21 cellular contexts compared by ENCODE assay signal in the genomic region with DNA sequence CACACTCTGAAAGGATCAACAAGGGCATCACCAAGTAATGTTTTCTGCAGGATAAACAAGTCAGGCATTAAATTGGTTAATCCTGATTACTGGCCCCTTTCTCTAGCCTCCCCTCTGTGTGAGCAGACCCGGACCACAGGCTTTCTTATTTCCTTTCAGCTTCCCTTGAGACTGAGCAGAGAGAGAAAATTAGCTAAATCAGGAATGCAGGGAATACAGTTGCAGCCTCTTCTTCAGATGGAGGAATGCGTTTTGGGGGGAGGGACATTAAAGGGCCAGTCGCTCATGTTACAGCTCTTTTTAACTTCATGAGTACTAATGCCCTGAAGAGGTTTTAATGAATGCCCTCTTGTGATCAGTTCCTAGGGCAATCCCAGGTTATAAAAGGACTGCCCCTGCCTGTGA. TPM values are rescaled to one million over a fixed set of nuclear protein-coding genes. Genes with fewer than 3 reads are reported as not detected.
A peak's percentile ranks its signal among the peaks of the same experiment; 100 is the strongest.
DNase-seq lines count a peak whose midpoint lies in the region; TF ChIP-seq lines count a peak whose summit lies in the region.
"Had no signal": no experiment of that assay in that cellular context is flagged by ENCODE, and none has a peak within 500 bp of the region (broad histone marks: within the 10 kb centered on the region; RNA-seq: fewer than 3 reads in every experiment).

No MANE protein-coding gene starts in this region.

- H3K4me2 ChIP-seq in parathyroid adenoma (ENCODE audit: low read length), result peak overlapping the region; percentile 29

- peaks cover 48% of the 10 kb centered on the region for H3K4me1 Mint-ChIP-seq in brain
- H3K4me1 Mint-ChIP-seq: activated CD4-positive, alpha-beta T cell treated with anti-CD3 and anti-CD28 coated beads, Interleukin-2, amount 10 ng/mL, durations not matched to agents 24 days and 14 days; activated T-helper 17 cell treated with anti-CD3 and anti-CD28 coated beads, Interleukin-2, amount 50 U/mL, for 72 hours; T-cell had no signal

- H3K27ac ChIP-seq in HUES6 (ENCODE audit: low read depth, low read length) (peak overlapping the region; percentile 80), parathyroid adenoma (peak overlapping the region; percentile 8)
- H3K27ac ChIP-seq: colonic mucosa, neutrophil had no signal

- no peaks in the 10 kb centered on the region for H3K9me3 Mint-ChIP-seq in brain
- H3K9me3 Mint-ChIP-seq: activated CD4-positive, alpha-beta T cell treated with anti-CD3 and anti-CD28 coated beads, Interleukin-2, amount 10 ng/mL, durations not matched to agents 24 days and 14 days; activated T-helper 17 cell treated with anti-CD3 and anti-CD28 coated beads, Interleukin-2, amount 50 U/mL, for 72 hours; T-cell had no signal

- no peaks in the 10 kb centered on the region for H3K27me3 ChIP-seq in HUES6 (ENCODE audit: control insufficient read depth, insufficient read depth, low read length)
- H3K27me3 ChIP-seq in parathyroid adenoma (ENCODE audit: control insufficient read depth, insufficient read depth, low read length), result no peaks in the 10 kb centered on the region
- H3K27me3 ChIP-seq: colonic mucosa, neutrophil had no signal

- H3K9ac ChIP-seq in HUES6 (ENCODE audit: low read length) (peak overlapping the region; percentile 55), parathyroid adenoma (no peak overlapping the region)

- H2AFZ ChIP-seq in parathyroid adenoma, result no peak overlapping the region

- TF ChIP-seq CTCF in brain (conservative IDR thresholded peaks at IDR 0.05) (no peak), parathyroid adenoma (IDR thresholded peaks at IDR 0.05) (no peak)

- H3K4me3 ChIP-seq in HUES6 (ENCODE audit: low read depth, low read length), result 0 out of 2 replicates have a peak overlapping the region, but pooled peaks have one; percentile 22
- H3K4me3 ChIP-seq in parathyroid adenoma (ENCODE audit: low read depth, low read length), result no peak overlapping the region
- H3K4me3 ChIP-seq: colonic mucosa had no signal

- peaks cover 29% of the 10 kb centered on the region for H3K36me3 Mint-ChIP-seq in brain
- H3K36me3 Mint-ChIP-seq: activated naive CD8-positive, alpha-beta T cell; T-cell had no signal

- H3K27ac Mint-ChIP-seq in brain, result peak overlapping the region; percentile 14 to 94 (median 73)
- H3K27ac Mint-ChIP-seq: activated CD4-positive, alpha-beta T cell treated with anti-CD3 and anti-CD28 coated beads, Interleukin-2, amount 10 ng/mL, durations not matched to agents 24 days and 14 days; activated naive CD8-positive, alpha-beta T cell; activated T-helper 17 cell treated with anti-CD3 and anti-CD28 coated beads, Interleukin-2, amount 50 U/mL, for 72 hours; T-cell had no signal

- H3K4me3 Mint-ChIP-seq in brain, result peak overlapping the region in 2 of 5 experiments; percentile 6 to 19
- H3K4me3 Mint-ChIP-seq: activated CD4-positive, alpha-beta T cell treated with anti-CD3 and anti-CD28 coated beads, Interleukin-2, amount 10 ng/mL, durations not matched to agents 24 days and 14 days; activated naive CD8-positive, alpha-beta T cell; activated T-helper 17 cell treated with anti-CD3 and anti-CD28 coated beads, Interleukin-2, amount 50 U/mL, for 72 hours; T-cell had no signal

- H3K27me3 Mint-ChIP-seq in brain, result no peaks in the 10 kb centered on the region
- H3K27me3 Mint-ChIP-seq: activated CD4-positive, alpha-beta T cell treated with anti-CD3 and anti-CD28 coated beads, Interleukin-2, amount 10 ng/mL, durations not matched to agents 24 days and 14 days had no signal

- H3K9me3 ChIP-seq in HUES6 (ENCODE audit: control insufficient read depth, insufficient read depth, low read depth, low read length), result no peaks in the 10 kb centered on the region
- H3K9me3 ChIP-seq in parathyroid adenoma (ENCODE audit: control insufficient read depth, low read length), result no peaks in the 10 kb centered on the region
- H3K9me3 ChIP-seq: colonic mucosa, neutrophil had no signal

- peaks cover 12% of the 10 kb centered on the region for H3K79me2 ChIP-seq in parathyroid adenoma

- DNase-seq in iPS-NIHi11 (ENCODE audit: low spot score), result peak; percentile 58
- no peak for DNase-seq in NCI-H1417 (lab: John Stamatoyannopoulos, UW)
- no peak for DNase-seq in NOMO-1 treated with DMSO at 0.1 percent for 48 hours (lab: John Stamatoyannopoulos, UW; ENCODE audit: unreplicated experiment)
- DNase-seq in HCEC 1CT, result no peak
- DNase-seq: activated CD4-positive, alpha-beta T cell treated with anti-CD3 and anti-CD28 coated beads, Interleukin-2, amount 10 ng/mL, durations not matched to agents 24 days and 14 days; AML-193; colonic mucosa; DMS79; hippocampal formation; left cardiac atrium; NCI-H1092 treated with DMSO at 0.1 percent for 48 hours; NCI-H2107; NCI-H526; stimulated activated CD4-positive, alpha-beta T cell treated with anti-CD3 and anti-CD28 coated beads, Interleukin-12 subunit alpha, Interleukin-12 subunit beta, amount 100 ng/mL, for 4 hours; T-cell had no signal

- H3K4me1 ChIP-seq in HUES6 (ENCODE audit: control insufficient read depth, insufficient read depth, low read length) (peaks cover 48% of the 10 kb centered on the region), parathyroid adenoma (peaks cover 31% of the 10 kb centered on the region)
- H3K4me1 ChIP-seq: colonic mucosa had no signal

- H3K36me3 ChIP-seq in HUES6 (ENCODE audit: control insufficient read depth, insufficient read depth, low read length) (peaks cover 3% of the 10 kb centered on the region; the same call in 1 of the 2 replicates), parathyroid adenoma (ENCODE audit: control insufficient read depth, insufficient read depth, low read length) (no peaks in the 10 kb centered on the region)
- H3K36me3 ChIP-seq: colonic mucosa, neutrophil had no signal

RNA-seq across cellular contexts. Expression of a gene that starts 19.8 kb away (rescaled TPM):
- 1.8 TPM for polyA plus RNA-seq in brain (ENCODE audit: insufficient read depth, low read depth, low replicate concordance)
